ENCODE assay signal across 22 cellular contexts in genomic region chr13:99751517-99752199, GRCh38.
"Had no signal": no experiment of that assay in that cellular context is flagged by ENCODE, and none has a peak within 500 bp of the region (broad histone marks: within the 10 kb centered on the region; RNA-seq: fewer than 3 reads in every experiment).

No MANE protein-coding gene starts in this region.

- DNase-seq: activated B cell treated with CpG ODN at 0.5 μM for 24 hours; activated CD4-positive, alpha-beta T cell treated with anti-CD3 and anti-CD28 coated beads for 36 hours; activated CD4-positive, alpha-beta T cell treated with anti-CD3 and anti-CD28 coated beads, Interleukin-2, amount 50 U/mL, for 4 hours; activated gamma-delta T cell; activated naive CD4-positive, alpha-beta T cell treated with anti-CD3 and anti-CD28 coated beads, Interleukin-2, amount 50 U/mL, for 16 hours; anterior cingulate cortex; body of pancreas; dermis blood vessel endothelial cell; esophagus squamous epithelium; gastrocnemius medialis; hypothalamus; naive B cell; retina; spleen; stimulated activated CD4-positive, alpha-beta T cell treated with anti-CD3 and anti-CD28 coated beads, Interleukin-4, amount 100 ng/mL, for 1 hour; stimulated activated naive CD4-positive, alpha-beta T cell treated with Interleukin-2 at 50 U/mL for 16 hours; T-helper 1 cell; T-helper 9 cell; upper lobe of left lung had no signal

- H3K9me3 ChIP-seq: body of pancreas, esophagus squamous epithelium, gastrocnemius medialis, thoracic aorta, upper lobe of left lung had no signal

- H3K27ac Mint-ChIP-seq: activated B cell treated with CpG ODN at 0.5 μM for 24 hours; activated CD4-positive, alpha-beta T cell treated with anti-CD3 and anti-CD28 coated beads for 36 hours; memory B cell; progenitor cell of endocrine pancreas had no signal

- ATAC-seq: activated CD4-positive, alpha-beta T cell treated with anti-CD3 and anti-CD28 coated beads for 36 hours; body of pancreas; gastrocnemius medialis had no signal

- H3K4me1 Mint-ChIP-seq: activated B cell treated with CpG ODN at 0.5 μM for 24 hours; activated CD4-positive, alpha-beta T cell treated with anti-CD3 and anti-CD28 coated beads for 36 hours had no signal

- H3K27me3 Mint-ChIP-seq: activated B cell treated with CpG ODN at 0.5 μM for 24 hours; activated CD4-positive, alpha-beta T cell treated with anti-CD3 and anti-CD28 coated beads for 36 hours; memory B cell; naive B cell; progenitor cell of endocrine pancreas had no signal

- H3K4me3 Mint-ChIP-seq: activated B cell treated with CpG ODN at 0.5 μM for 24 hours; activated CD4-positive, alpha-beta T cell treated with anti-CD3 and anti-CD28 coated beads for 36 hours; memory B cell had no signal

- H3K9me3 Mint-ChIP-seq: activated B cell treated with CpG ODN at 0.5 μM for 24 hours, memory B cell had no signal
